ENCODE assay signal across 25 cellular contexts in the genomic region with DNA sequence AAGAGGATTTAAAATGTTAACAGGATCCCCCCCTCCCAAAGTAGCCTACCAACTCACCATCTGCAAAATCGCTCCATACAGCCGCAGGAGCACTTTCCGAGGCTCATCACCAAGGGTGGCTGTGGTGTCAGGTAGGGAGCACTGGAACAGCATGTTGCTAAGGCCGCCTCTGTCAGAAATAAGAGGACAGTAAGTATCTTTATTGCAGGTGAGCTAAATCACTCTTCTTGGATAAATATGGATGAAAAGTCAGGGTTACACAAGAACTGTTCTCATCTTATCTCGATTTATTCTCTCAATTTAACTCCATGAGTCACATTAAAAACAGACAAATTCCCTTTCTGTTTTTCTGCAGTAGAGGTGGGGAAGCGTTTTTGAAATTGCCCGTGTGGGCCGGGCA.
"Had no signal": no experiment of that assay in that cellular context is flagged by ENCODE, and none has a peak within 500 bp of the region (broad histone marks: within the 10 kb centered on the region; RNA-seq: fewer than 3 reads in every experiment).

No MANE protein-coding gene starts in this region.

- H3K36me3 ChIP-seq: tibial nerve had no signal

- DNase-seq: activated CD4-positive, alpha-beta T cell treated with anti-CD3 and anti-CD28 coated beads for 4 hours; activated CD4-positive, alpha-beta T cell treated with anti-CD3 and anti-CD28 coated beads, Interleukin-2, amount 50 U/mL, for 4 hours; activated effector memory CD4-positive, alpha-beta T cell treated with Interleukin-2 at 50 U/mL for 16 hours; activated naive CD4-positive, alpha-beta T cell treated with Interleukin-2 at 50 U/mL for 16 hours; activated T-cell treated with anti-CD3 and anti-CD28 coated beads for 4 hours; activated T-cell treated with anti-CD3 and anti-CD28 coated beads, Interleukin-2, amount 50 U/mL, for 72 hours; caudate nucleus; dermis blood vessel endothelial cell; effector memory CD4-positive, alpha-beta T cell; islet precursor cell; left ventricle myocardium superior; midbrain; naive thymus-derived CD8-positive, alpha-beta T cell; nucleus accumbens; posterior cingulate gyrus; right cardiac atrium; spleen; stimulated activated naive CD4-positive, alpha-beta T cell had no signal

- H3K4me3 Mint-ChIP-seq: activated naive CD8-positive, alpha-beta T cell; activated T-cell treated with anti-CD3 and anti-CD28 coated beads, Interleukin-2, amount 50 U/mL, for 72 hours; naive thymus-derived CD8-positive, alpha-beta T cell; neural crest cell had no signal

- H3K27ac Mint-ChIP-seq: activated naive CD8-positive, alpha-beta T cell; activated T-cell treated with anti-CD3 and anti-CD28 coated beads, Interleukin-2, amount 50 U/mL, for 72 hours had no signal

- H3K27me3 ChIP-seq: gastroesophageal sphincter, hepatocyte, spleen, tibial nerve had no signal

- ATAC-seq: activated T-cell treated with anti-CD3 and anti-CD28 coated beads, Interleukin-2, amount 50 U/mL, for 72 hours; gastroesophageal sphincter; left ventricle myocardium superior; naive thymus-derived CD8-positive, alpha-beta T cell; right cardiac atrium had no signal

- FAIRE-seq: astrocyte, endothelial cell of umbilical vein had no signal

- H2AFZ ChIP-seq: hepatocyte had no signal

- H3K9me3 ChIP-seq: gastroesophageal sphincter, spleen, tibial nerve had no signal

- H3K9me3 Mint-ChIP-seq: activated T-cell treated with anti-CD3 and anti-CD28 coated beads, Interleukin-2, amount 50 U/mL, for 72 hours; naive thymus-derived CD8-positive, alpha-beta T cell had no signal

- H3K4me2 ChIP-seq: hepatocyte had no signal

- H3K4me3 ChIP-seq: gastroesophageal sphincter, hepatocyte, spleen, tibial nerve had no signal

- H3K27ac ChIP-seq: gastroesophageal sphincter, hepatocyte, spleen, tibial nerve had no signal

- H3K27me3 Mint-ChIP-seq: activated naive CD8-positive, alpha-beta T cell; naive thymus-derived CD8-positive, alpha-beta T cell had no signal
